30 cellular contexts compared by ENCODE assay signal in the genomic region with DNA sequence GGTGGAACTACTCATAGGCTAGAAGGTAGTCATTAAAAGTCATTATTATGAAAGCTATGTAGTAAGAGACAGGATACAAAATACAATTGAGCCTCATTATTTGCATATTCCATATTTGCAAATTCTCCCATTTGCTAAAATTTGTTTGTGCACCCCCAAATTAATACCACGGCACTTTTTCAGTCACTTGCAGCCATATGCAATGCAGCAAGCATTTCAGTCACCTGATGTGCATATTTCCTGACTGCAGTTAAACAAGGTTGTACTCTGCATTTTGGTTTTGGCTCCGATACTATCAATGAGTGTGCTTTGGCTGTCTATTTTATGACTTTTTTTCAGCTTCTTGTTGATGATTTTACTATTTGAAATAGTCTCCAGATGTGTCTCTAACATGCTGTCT.
"Had no signal": no experiment of that assay in that cellular context is flagged by ENCODE, and none has a peak within 500 bp of the region (broad histone marks: within the 10 kb centered on the region; RNA-seq: fewer than 3 reads in every experiment).

No MANE protein-coding gene starts in this region.

- FAIRE-seq: islet of Langerhans, kidney, urothelium cell line had no signal

- H3K4me3 ChIP-seq: left lung, lower lobe of right lung, neural progenitor cell, psoas muscle, right atrium auricular region, right lobe of liver, suprapubic skin, thoracic aorta, tibial artery, upper lobe of right lung had no signal

- DNase-seq: hypothalamus; immature natural killer cell; kidney; left colon; left lung; lower lobe of right lung; mammary epithelial cell; mesenchymal stem cell; naive B cell; natural killer cell; nephron progenitor cell; occipital lobe; psoas muscle; right lobe of liver; stimulated activated CD4-positive, alpha-beta T cell treated with anti-CD3 and anti-CD28 coated beads, Interleukin-12 subunit alpha, Interleukin-12 subunit beta, amount 100 ng/mL, for 4 hours; stimulated activated CD4-positive, alpha-beta T cell treated with anti-CD3 and anti-CD28 coated beads, Interleukin-15, amount 100 ng/mL, for 24 hours; stimulated activated CD4-positive, alpha-beta T cell treated with anti-CD3 and anti-CD28 coated beads, Interleukin-2, amount 100 ng/mL, for 24 hours; stimulated activated CD4-positive, alpha-beta T cell treated with anti-CD3 and anti-CD28 coated beads, Interleukin-4, amount 100 ng/mL, for 1 hour; stimulated activated naive B cell treated with anti-CD40 and anti-IgM and Interleukin-4, amounts not matched to agents 10 μg/mL and 1 μg/mL and 100 μg/mL, for 72 hours; tibial artery; trophoblast cell; upper lobe of right lung had no signal

- H3K4me1 ChIP-seq: left lung, lower lobe of right lung, neural progenitor cell, parathyroid adenoma, psoas muscle, right atrium auricular region, right lobe of liver, suprapubic skin, tibial artery, upper lobe of right lung had no signal

- H3K9me3 ChIP-seq: left lung, lower lobe of right lung, neutrophil, psoas muscle, right atrium auricular region, right lobe of liver, suprapubic skin, thoracic aorta, tibial artery, upper lobe of right lung had no signal

- H3K79me2 ChIP-seq: parathyroid adenoma had no signal

- H3K9ac ChIP-seq: neural progenitor cell, parathyroid adenoma had no signal

- H3K27ac ChIP-seq: left lung, lower lobe of right lung, neural progenitor cell, neutrophil, parathyroid adenoma, psoas muscle, right atrium auricular region, right lobe of liver, suprapubic skin, thoracic aorta, tibial artery, upper lobe of right lung had no signal

- ATAC-seq: left colon; left lung; lower lobe of right lung; natural killer cell; psoas muscle; right lobe of liver; stimulated activated naive B cell treated with anti-CD40 and anti-IgM and Interleukin-4, amounts not matched to agents 10 μg/mL and 1 μg/mL and 100 μg/mL, for 72 hours; upper lobe of right lung had no signal

- H2AFZ ChIP-seq: neural progenitor cell, parathyroid adenoma had no signal

- H3K36me3 ChIP-seq: left lung, lower lobe of right lung, neural progenitor cell, neutrophil, right atrium auricular region, right lobe of liver, suprapubic skin, thoracic aorta, tibial artery, upper lobe of right lung had no signal

- H3K27me3 ChIP-seq: left lung, neural progenitor cell, neutrophil, right atrium auricular region, right lobe of liver, suprapubic skin, tibial artery, upper lobe of right lung had no signal

- H3K4me2 ChIP-seq: neural progenitor cell had no signal
